In the genomic region with DNA sequence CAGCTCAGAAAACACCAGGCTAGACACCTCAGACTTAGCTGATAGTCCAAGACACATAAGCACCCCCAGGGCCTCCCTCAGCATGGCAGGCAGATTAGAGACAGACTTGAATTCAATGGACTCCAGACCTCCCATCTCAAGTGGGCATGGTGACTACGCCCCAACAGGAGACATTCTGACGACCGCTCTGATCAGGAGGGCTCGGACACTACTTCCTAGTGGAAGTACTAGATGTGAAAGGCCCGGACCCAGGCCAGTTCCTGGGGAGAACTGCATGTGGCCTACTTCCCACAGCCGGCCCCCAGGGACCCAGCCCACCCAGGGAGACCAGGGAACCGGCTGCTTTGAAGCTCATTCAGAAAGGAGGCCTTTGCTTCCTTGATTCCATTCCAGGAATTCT, we compare ENCODE assay signal across 15 cellular contexts.
"Had no signal": no experiment of that assay in that cellular context is flagged by ENCODE, and none has a peak within 500 bp of the region (broad histone marks: within the 10 kb centered on the region; RNA-seq: fewer than 3 reads in every experiment).

No MANE protein-coding gene starts in this region.

- H3K9me3 ChIP-seq: psoas muscle, right lobe of liver, SK-N-SH had no signal

- H3K36me3 ChIP-seq: right lobe of liver had no signal

- DNase-seq: activated B cell treated with CpG ODN at 0.5 μM for 24 hours; activated CD4-positive, alpha-beta memory T cell treated with anti-CD3 and anti-CD28 coated beads for 36 hours; activated CD4-positive, alpha-beta T cell treated with anti-CD3 and anti-CD28 coated beads for 4 hours; activated CD8-positive, alpha-beta memory T cell treated with anti-CD3 and anti-CD28 coated beads, Interleukin-2, amount 10 ng/mL, durations not matched to agents 7 days and 5 days; activated naive CD8-positive, alpha-beta T cell treated with anti-CD3 and anti-CD28 coated beads, Interleukin-2, amount 10 ng/mL, durations not matched to agents 7 days and 5 days; amygdala; caudate nucleus; effector memory CD8-positive, alpha-beta T cell; foreskin fibroblast; kidney glomerular epithelial cell; right lobe of liver; SK-N-SH; stimulated activated CD4-positive, alpha-beta T cell treated with anti-CD3 and anti-CD28 coated beads, Interleukin-4, amount 100 ng/mL, for 1 hour had no signal

- H3K27ac ChIP-seq: right lobe of liver had no signal

- H3K4me1 ChIP-seq: right lobe of liver had no signal

- H3K27me3 ChIP-seq: right lobe of liver had no signal

- H3K4me2 ChIP-seq: SK-N-SH, smooth muscle cell had no signal

- H3K4me3 ChIP-seq: psoas muscle, right lobe of liver, smooth muscle cell had no signal

- H3K9ac ChIP-seq: SK-N-SH had no signal
